ENCODE assay signal across 8 cellular contexts in genomic region chr3:138417559-138417982, GRCh38. TPM values are rescaled to one million over a fixed set of nuclear protein-coding genes. Genes with fewer than 3 reads are reported as not detected.
DNase-seq lines count a peak whose midpoint lies in the region; ATAC-seq and TF ChIP-seq lines count a peak whose summit lies in the region.

No MANE protein-coding gene starts in this region.

- H2BK120ac ChIP-seq in mesendoderm (ENCODE audit: low read depth, low read length) = no peak overlapping the region

- H3K9ac ChIP-seq in mesendoderm (ENCODE audit: low read length) = no peak overlapping the region

- H3K27ac Mint-ChIP-seq in activated CD8-positive, alpha-beta T cell treated with anti-CD3 and anti-CD28 coated beads for 36 hours = no peak overlapping the region
- no peak overlapping the region for H3K27ac Mint-ChIP-seq in effector memory CD8-positive, alpha-beta T cell

- no peak overlapping the region for H3K4ac ChIP-seq in mesendoderm (ENCODE audit: low read depth, low read length)

- DNase-seq in CD1c-positive myeloid dendritic cell (ENCODE audit: extremely low spot score) = peak; percentile 83
- peak; percentile 20 to 60 for DNase-seq in HL-60 (ENCODE audit: low read depth in 1 of 2, low spot score in 1 of 2)
- DNase-seq in NCI-H82 treated with DMSO at 0.1 percent for 48 hours (lab: John Stamatoyannopoulos, UW; ENCODE audit: unreplicated experiment) = peak; percentile 57
- DNase-seq in activated CD8-positive, alpha-beta T cell treated with anti-CD3 and anti-CD28 coated beads for 36 hours = peak; percentile 77
- peak; percentile 48 to 60 (median 53) for DNase-seq in effector memory CD8-positive, alpha-beta T cell
- DNase-seq in mesendoderm = peak; percentile 96
- peak; percentile 8 to 24 for DNase-seq in stimulated activated CD8-positive, alpha-beta memory T cell treated with anti-CD3 and anti-CD28 coated beads, Interleukin-15, amount 100 ng/mL, for 4 hours (ENCODE audit: low read depth in 2 of 2)

- H3K56ac ChIP-seq in mesendoderm (ENCODE audit: low read length) = no peak overlapping the region

- no peak overlapping the region for H3K23ac ChIP-seq in mesendoderm (ENCODE audit: low read length)

- H3K4me1 Mint-ChIP-seq in activated CD8-positive, alpha-beta T cell treated with anti-CD3 and anti-CD28 coated beads for 36 hours (ENCODE audit: low read depth) = peaks cover 4% of the 10 kb centered on the region
- peaks cover 0 to 2% of the 10 kb centered on the region in 2 donors for H3K4me1 Mint-ChIP-seq in effector memory CD8-positive, alpha-beta T cell (ENCODE audit: low read depth in 2 of 2)

- H3K27me3 ChIP-seq in HL-60 (ENCODE audit: insufficient read depth, poor library complexity, severe bottlenecking) (no peaks in the 10 kb centered on the region), mesendoderm (ENCODE audit: insufficient read depth, low read length, poor library complexity) (no peaks in the 10 kb centered on the region)

- H3K79me1 ChIP-seq in mesendoderm (ENCODE audit: low read length) = no peaks in the 10 kb centered on the region

- no peaks in the 10 kb centered on the region for H3K36me3 ChIP-seq in mesendoderm (ENCODE audit: control insufficient read depth, insufficient read depth, low read length)

- no peaks in the 10 kb centered on the region for H3K79me2 ChIP-seq in mesendoderm (ENCODE audit: control insufficient read depth, insufficient read depth, low read length)

- H3K27ac ChIP-seq in HL-60 (replicated peaks) (no peak overlapping the region), mesendoderm (ENCODE audit: low read depth, low read length) (no peak overlapping the region)

- H3K9me3 Mint-ChIP-seq in activated CD8-positive, alpha-beta T cell treated with anti-CD3 and anti-CD28 coated beads for 36 hours = no peaks in the 10 kb centered on the region
- no peaks in the 10 kb centered on the region for H3K9me3 Mint-ChIP-seq in effector memory CD8-positive, alpha-beta T cell

- CTCF ChIA-PET in activated CD8-positive, alpha-beta T cell treated with anti-CD3 and anti-CD28 coated beads for 36 hours (lab: Charles Lee) = interaction anchor here (0.6 to 5.0 kb wide), 33 partner anchors 9 to 542 kb away, joined by 3 to 39 read pairs (median 4); partner anchors contain the start of genes CEP70 and ESYT3

- intact Hi-C loops in activated CD8-positive, alpha-beta T cell treated with anti-CD3 and anti-CD28 coated beads for 36 hours (cut with micrococcal nuclease) = loop anchor here (5.0 kb wide), 1 partner anchor 505 kb away; no protein-coding TSS in a partner anchor

- POLR2A ChIA-PET in activated CD8-positive, alpha-beta T cell treated with anti-CD3 and anti-CD28 coated beads for 36 hours (lab: Charles Lee) = no interaction called here

- H4K8ac ChIP-seq in mesendoderm (ENCODE audit: low read depth, low read length) = no peak overlapping the region

- no peak overlapping the region for H3K4me3 Mint-ChIP-seq in activated CD8-positive, alpha-beta T cell treated with anti-CD3 and anti-CD28 coated beads for 36 hours
- H3K4me3 Mint-ChIP-seq in effector memory CD8-positive, alpha-beta T cell = no peak overlapping the region

- TF ChIP-seq CTCF in HL-60 (IDR thresholded peaks at IDR 0.05; ENCODE audit: insufficient read depth, low read length) = peak; percentile 96
- peak; percentile 80 for TF ChIP-seq CTCF in activated CD8-positive, alpha-beta T cell treated with anti-CD3 and anti-CD28 coated beads for 36 hours (IDR thresholded peaks at IDR 0.05)

- no peak overlapping the region for H3K4me3 ChIP-seq in HL-60 (replicated peaks; ENCODE audit: insufficient read depth, low read length)
- no peak overlapping the region for H3K4me3 ChIP-seq in mesendoderm (ENCODE audit: low read length)

- no peak overlapping the region for H4K5ac ChIP-seq in mesendoderm (ENCODE audit: low read length)

- no peaks in the 10 kb centered on the region for H3K36me3 Mint-ChIP-seq in activated CD8-positive, alpha-beta T cell treated with anti-CD3 and anti-CD28 coated beads for 36 hours (ENCODE audit: low read depth)
- H3K36me3 Mint-ChIP-seq in effector memory CD8-positive, alpha-beta T cell (ENCODE audit: insufficient read depth) = no peaks in the 10 kb centered on the region

- no peak overlapping the region for H2AK5ac ChIP-seq in mesendoderm (ENCODE audit: low read length)

- H3K27me3 Mint-ChIP-seq in activated CD8-positive, alpha-beta T cell treated with anti-CD3 and anti-CD28 coated beads for 36 hours = peaks cover 5% of the 10 kb centered on the region
- H3K27me3 Mint-ChIP-seq in effector memory CD8-positive, alpha-beta T cell = peaks cover 22 to 36% of the 10 kb centered on the region in 2 donors

- no peak overlapping the region for H2BK5ac ChIP-seq in mesendoderm (ENCODE audit: low read length)

- WGBS in mesendoderm (ENCODE audit: extremely low coverage, insufficient coverage, low lambda C conversion rate) = no CpG with 5 or more reads among the region's 7 CpGs

- no peak overlapping the region for H3K4me2 ChIP-seq in mesendoderm (ENCODE audit: low read length)

- H2BK15ac ChIP-seq in mesendoderm (replicated peaks; ENCODE audit: low read depth) = no peak overlapping the region

- H3K4me1 ChIP-seq in mesendoderm (ENCODE audit: control insufficient read depth, low read depth, low read length) = no peaks in the 10 kb centered on the region

- no peak overlapping the region for H3K18ac ChIP-seq in mesendoderm (ENCODE audit: low read length)

- ATAC-seq in GM19395 (IDR thresholded peaks at IDR 0.05; ENCODE audit: unreplicated experiment) = peak; percentile 89
- ATAC-seq in activated CD8-positive, alpha-beta T cell treated with anti-CD3 and anti-CD28 coated beads for 36 hours = peak; percentile 87
- peak; percentile 77 for ATAC-seq in effector memory CD8-positive, alpha-beta T cell (replicated peaks)

RNA-seq across cellular contexts. Expression of gene ESYT3, which starts 16.8 kb away (rescaled TPM):
- under 1 TPM; 0.09 to 0.16 TPM for total RNA-seq in activated CD8-positive, alpha-beta T cell treated with anti-CD3 and anti-CD28 coated beads for 36 hours
- polyA plus RNA-seq in mesendoderm (2013, experiment 1 of 2) = 1.9 TPM
- 1.9 TPM for polyA plus RNA-seq in mesendoderm (2013, experiment 2 of 2)

Comparison
In these comparisons a context has a peak if more than half of its experiments do, and no peak if none do; other contexts are left out.
1. DNase-seq: peak in every context shown above with its lines; median percentile 96 in mesendoderm; 83 in CD1c-positive myeloid dendritic cell; 77 in activated CD8-positive, alpha-beta T cell treated with anti-CD3 and anti-CD28 coated beads for 36 hours; 57 in NCI-H82 treated with DMSO at 0.1 percent for 48 hours; 53 in effector memory CD8-positive, alpha-beta T cell; 40 in HL-60; 16 in stimulated activated CD8-positive, alpha-beta memory T cell treated with anti-CD3 and anti-CD28 coated beads, Interleukin-15, amount 100 ng/mL, for 4 hours.